ENCODE assay signal across 22 cellular contexts in the genomic region with DNA sequence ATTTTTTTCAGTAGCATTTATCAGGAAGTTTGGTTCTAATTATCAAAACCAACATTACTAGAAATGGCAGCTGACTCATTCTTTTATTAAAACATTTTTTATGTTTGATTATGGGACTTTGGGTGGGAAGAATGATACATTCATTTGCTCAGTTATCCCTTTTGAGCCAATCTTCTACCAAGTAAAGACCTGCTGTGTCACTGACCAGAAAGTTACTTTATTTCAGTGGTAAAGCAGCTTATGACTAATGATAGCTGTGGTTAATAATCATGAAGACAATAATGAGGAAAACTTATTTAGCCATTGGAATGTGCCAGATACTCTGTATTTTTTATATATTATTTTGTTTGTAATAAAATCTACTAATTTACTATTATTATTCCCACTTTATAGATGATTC.
DNase-seq lines count a peak whose midpoint lies in the region; ATAC-seq, FAIRE-seq and TF ChIP-seq lines count a peak whose summit lies in the region.
"Had no signal": no experiment of that assay in that cellular context is flagged by ENCODE, and none has a peak within 500 bp of the region (broad histone marks: within the 10 kb centered on the region; RNA-seq: fewer than 3 reads in every experiment).

No MANE protein-coding gene starts in this region.

- H3K4me1 ChIP-seq in foreskin keratinocyte = peaks cover 23% of the 10 kb centered on the region
- H3K4me1 ChIP-seq: A549 had no signal

- no peak overlapping the region for H3K4me3 Mint-ChIP-seq in HFFc6
- no peak overlapping the region for H3K4me3 Mint-ChIP-seq in activated T-helper 1 cell treated with anti-CD3 and anti-CD28 coated beads, Interleukin-12 subunit alpha, Interleukin-12 subunit beta, Interleukin-2, Interleukin-4 antibody, amounts not matched to agents 30 ng/mL and 10 ng/mL and 1 ng/mL, durations not matched to agents 14 hours and 24 hours and 36 hours

- H3K27ac ChIP-seq in foreskin keratinocyte (peak overlapping the region; percentile 73), coronary artery (no peak overlapping the region)
- H3K27ac ChIP-seq: A549; BLaER1 treated with 17β-estradiol and CSF1 and Interleukin-3, amounts not matched to agents 10 nM and 100 nM had no signal

- peaks cover 3% of the 10 kb centered on the region; the same call in 1 of the 2 replicates for H3K36me3 Mint-ChIP-seq in HFFc6 (ENCODE audit: low read depth)
- peaks cover 4% of the 10 kb centered on the region for H3K36me3 Mint-ChIP-seq in activated T-helper 1 cell treated with anti-CD3 and anti-CD28 coated beads, Interleukin-12 subunit alpha, Interleukin-12 subunit beta, Interleukin-2, Interleukin-4 antibody, amounts not matched to agents 30 ng/mL and 10 ng/mL and 1 ng/mL, durations not matched to agents 14 hours and 24 hours and 36 hours (ENCODE audit: low read depth)

- no peaks in the 10 kb centered on the region; the same call in 1 of the 2 replicates for H3K9me3 Mint-ChIP-seq in HFFc6
- no peaks in the 10 kb centered on the region for H3K9me3 Mint-ChIP-seq in activated T-helper 1 cell treated with anti-CD3 and anti-CD28 coated beads, Interleukin-12 subunit alpha, Interleukin-12 subunit beta, Interleukin-2, Interleukin-4 antibody, amounts not matched to agents 30 ng/mL and 10 ng/mL and 1 ng/mL, durations not matched to agents 14 hours and 24 hours and 36 hours

- no peaks in the 10 kb centered on the region; the same call in 1 of the 2 replicates for H3K27me3 Mint-ChIP-seq in HFFc6 (ENCODE audit: insufficient read depth)
- no peaks in the 10 kb centered on the region for H3K27me3 Mint-ChIP-seq in activated T-helper 1 cell treated with anti-CD3 and anti-CD28 coated beads, Interleukin-12 subunit alpha, Interleukin-12 subunit beta, Interleukin-2, Interleukin-4 antibody, amounts not matched to agents 30 ng/mL and 10 ng/mL and 1 ng/mL, durations not matched to agents 14 hours and 24 hours and 36 hours (ENCODE audit: insufficient read depth)

- TF ChIP-seq CTCF in HFFc6 (IDR thresholded peaks at IDR 0.05) (no peak), bronchial epithelial cell (IDR thresholded peaks at IDR 0.05; ENCODE audit: insufficient read depth, low read length, severe bottlenecking) (no peak), foreskin keratinocyte (conservative IDR thresholded peaks at IDR 0.05) (no peak), coronary artery (IDR thresholded peaks at IDR 0.05) (no peak)

- ATAC-seq in foreskin keratinocyte (peak; percentile 78), GM19351 (IDR thresholded peaks at IDR 0.05; ENCODE audit: unreplicated experiment) (no peak), GM21515 (IDR thresholded peaks at IDR 0.05; ENCODE audit: unreplicated experiment) (no peak)
- ATAC-seq: A549, HepG2 had no signal

- H3K36me3 ChIP-seq in bronchial epithelial cell (ENCODE audit: control insufficient read depth, insufficient read depth, low read length) = no peaks in the 10 kb centered on the region

- DNase-seq in EH (ENCODE audit: low read depth) (peak; percentile 51), HFFc6 (peak; percentile 8), bronchial epithelial cell (ENCODE audit: low read depth) (peak; percentile 58), foreskin keratinocyte (peak in 1 of 2 donors; percentile 52), coronary artery (ENCODE audit: low spot score) (no peak)
- DNase-seq in activated T-helper 1 cell treated with anti-CD3 and anti-CD28 coated beads, Interleukin-12 subunit alpha, Interleukin-12 subunit beta, Interleukin-2, Interleukin-4 antibody, amounts not matched to agents 30 ng/mL and 10 ng/mL and 1 ng/mL, durations not matched to agents 14 hours and 24 hours and 36 hours (ENCODE audit: low spot score) = no peak
- DNase-seq: KG1, NCI-H1417, NCI-H1930, NCI-H226, NCI-H524, RPMI8226, SHP77 treated with DMSO at 0.1 percent for 48 hours, SK-N-SH had no signal

- H3K4me1 Mint-ChIP-seq in HFFc6 (ENCODE audit: low read depth) = peaks cover 27% of the 10 kb centered on the region
- no peaks in the 10 kb centered on the region for H3K4me1 Mint-ChIP-seq in activated T-helper 1 cell treated with anti-CD3 and anti-CD28 coated beads, Interleukin-12 subunit alpha, Interleukin-12 subunit beta, Interleukin-2, Interleukin-4 antibody, amounts not matched to agents 30 ng/mL and 10 ng/mL and 1 ng/mL, durations not matched to agents 14 hours and 24 hours and 36 hours (ENCODE audit: low read depth)

- intact Hi-C loops in activated T-helper 1 cell treated with anti-CD3 and anti-CD28 coated beads, Interleukin-12 subunit alpha, Interleukin-12 subunit beta, Interleukin-2, Interleukin-4 antibody, amounts not matched to agents 30 ng/mL and 10 ng/mL and 1 ng/mL, durations not matched to agents 14 hours and 24 hours and 36 hours (cut with micrococcal nuclease) = no loop called here

- H3K27ac Mint-ChIP-seq in HFFc6 = peak overlapping the region; percentile 58; the same call in 1 of the 2 replicates
- no peak overlapping the region for H3K27ac Mint-ChIP-seq in activated T-helper 1 cell treated with anti-CD3 and anti-CD28 coated beads, Interleukin-12 subunit alpha, Interleukin-12 subunit beta, Interleukin-2, Interleukin-4 antibody, amounts not matched to agents 30 ng/mL and 10 ng/mL and 1 ng/mL, durations not matched to agents 14 hours and 24 hours and 36 hours

- H3K4me3 ChIP-seq in bronchial epithelial cell (ENCODE audit: low read depth, low read length) (no peak overlapping the region), coronary artery (no peak overlapping the region)
- H3K4me3 ChIP-seq: A549; BLaER1 treated with 17β-estradiol and CSF1 and Interleukin-3, amounts not matched to agents 10 nM and 100 nM had no signal

- no peak for FAIRE-seq in bronchial epithelial cell (lab: Jason Lieb, UNC)
- FAIRE-seq: A549, D721Med, G401.6, H1, HepG2 had no signal

- no peaks in the 10 kb centered on the region for H3K27me3 ChIP-seq in bronchial epithelial cell (ENCODE audit: control insufficient read depth, insufficient read depth, low read length)
- H3K27me3 ChIP-seq in foreskin keratinocyte = no peaks in the 10 kb centered on the region
- H3K27me3 ChIP-seq: BLaER1 treated with 17β-estradiol and CSF1 and Interleukin-3, amounts not matched to agents 10 nM and 100 nM had no signal

Comparison
In these comparisons a context has a peak if more than half of its experiments do, and no peak if none do; other contexts are left out.
1. DNase-seq: peak in EH (single experiment), HFFc6 (single experiment) and bronchial epithelial cell (single experiment); none in coronary artery (single experiment) and activated T-helper 1 cell treated with anti-CD3 and anti-CD28 coated beads, Interleukin-12 subunit alpha, Interleukin-12 subunit beta, Interleukin-2, Interleukin-4 antibody, amounts not matched to agents 30 ng/mL and 10 ng/mL and 1 ng/mL, durations not matched to agents 14 hours and 24 hours and 36 hours (single experiment).